Comparison of ENCODE assay signal across 10 cellular contexts in the genomic region with DNA sequence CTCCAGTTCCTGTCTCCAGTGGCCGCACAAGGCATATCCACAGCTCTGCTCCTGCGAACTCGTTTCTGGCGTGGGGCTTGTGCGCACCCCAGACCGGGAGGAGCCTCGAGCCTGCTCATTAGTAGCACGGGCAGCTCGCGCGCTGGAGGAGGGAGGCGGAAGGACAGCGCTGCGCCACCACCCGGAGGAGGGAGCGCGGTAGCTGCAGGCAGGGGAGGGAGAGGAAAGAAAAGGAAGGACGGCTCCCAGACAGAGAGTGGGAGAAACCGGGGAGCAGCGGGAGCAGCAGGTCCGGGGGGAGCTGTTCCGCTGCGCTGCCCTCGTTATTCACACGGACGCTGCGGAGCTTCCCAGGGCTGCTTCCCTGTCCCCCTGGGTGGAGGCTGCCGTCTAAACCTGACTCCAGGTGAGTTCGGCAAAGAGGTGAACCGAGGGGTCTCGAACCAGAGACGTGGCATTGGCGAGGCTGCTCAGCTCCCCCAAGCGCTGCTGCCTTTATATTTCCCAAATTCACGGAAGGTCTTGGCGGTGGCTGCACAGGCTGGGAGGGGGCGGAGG.
DNase-seq lines count a peak whose midpoint lies in the region; ATAC-seq and TF ChIP-seq lines count a peak whose summit lies in the region.
"Had no signal": no experiment of that assay in that cellular context is flagged by ENCODE, and none has a peak within 500 bp of the region (broad histone marks: within the 10 kb centered on the region; RNA-seq: fewer than 3 reads in every experiment).

No MANE protein-coding gene starts in this region.

- in situ Hi-C loops in transverse colon (cut with MboI; ENCODE audit: low pct_ligation_motif_present in 1 of 4, low pct_unique_long_range_greater_than_20kb in 1 of 4, low sequenced_read_pairs in 3 of 4) = no loop called here

- H3K4me1 ChIP-seq in iPS DF 6.9 (ENCODE audit: control insufficient read depth, insufficient read depth, low read length) (no peaks in the 10 kb centered on the region), skeletal muscle satellite cell (ENCODE audit: control insufficient read depth, insufficient read depth, low read length) (no peaks in the 10 kb centered on the region), transverse colon (no peaks in the 10 kb centered on the region)

- H3K9me3 Mint-ChIP-seq in CD4-positive, alpha-beta T cell = peaks cover 3% of the 10 kb centered on the region

- no peak for TF ChIP-seq POLR2A in transverse colon (IDR thresholded peaks at IDR 0.05)

- CTCF ChIA-PET in CD4-positive, alpha-beta T cell (lab: Charles Lee) = no interaction called here

- H3K4me3 ChIP-seq in iPS DF 6.9 (ENCODE audit: low read length) (peak overlapping the region; percentile 71; the same call in 1 of the 2 replicates), skeletal muscle satellite cell (ENCODE audit: low read length) (no peak overlapping the region), transverse colon (no peak overlapping the region)

- TF ChIP-seq CTCF in CD4-positive, alpha-beta T cell (IDR thresholded peaks at IDR 0.05) = no peak
- TF ChIP-seq CTCF in transverse colon (IDR thresholded peaks at IDR 0.05) = no peak

- H3K27me3 Mint-ChIP-seq in CD4-positive, alpha-beta T cell = peaks cover 10% of the 10 kb centered on the region

- no peaks in the 10 kb centered on the region for H3K36me3 Mint-ChIP-seq in CD4-positive, alpha-beta T cell (ENCODE audit: low read depth)
- H3K36me3 Mint-ChIP-seq: stimulated activated naive B cell treated with anti-CD40 and anti-IgM and Interleukin-4, amounts not matched to agents 10 μg/mL and 1 μg/mL and 100 μg/mL, for 72 hours had no signal

- no CpG with 5 or more reads among the region's 37 CpGs for WGBS in iPS DF 6.9 (ENCODE audit: insufficient coverage, insufficient read length)
- 2 to 20% methylated on average over 8 to 32 of the region's 37 CpGs for WGBS in transverse colon (ENCODE audit: low coverage in 1 of 2), 2 donors

- H3K4me1 Mint-ChIP-seq in CD4-positive, alpha-beta T cell (ENCODE audit: low read depth) = no peaks in the 10 kb centered on the region

- no peak overlapping the region for H3K27ac ChIP-seq in iPS DF 6.9 (ENCODE audit: low read length)
- H3K27ac ChIP-seq in CD4-positive, alpha-beta T cell (ENCODE audit: low read depth, low read length) = no peak overlapping the region
- no peak overlapping the region for H3K27ac ChIP-seq in transverse colon

- H3K4me3 Mint-ChIP-seq in CD4-positive, alpha-beta T cell = no peak overlapping the region
- H3K4me3 Mint-ChIP-seq: stimulated activated naive B cell treated with anti-CD40 and anti-IgM and Interleukin-4, amounts not matched to agents 10 μg/mL and 1 μg/mL and 100 μg/mL, for 72 hours had no signal

- H3K9me3 ChIP-seq in iPS DF 6.9 (ENCODE audit: control insufficient read depth, insufficient read depth, low read length) = no peaks in the 10 kb centered on the region
- H3K9me3 ChIP-seq in skeletal muscle satellite cell (replicated peaks; ENCODE audit: low read length) = no peaks in the 10 kb centered on the region
- H3K9me3 ChIP-seq in CD4-positive, alpha-beta T cell (ENCODE audit: control insufficient read depth, low read length) = no peaks in the 10 kb centered on the region
- no peaks in the 10 kb centered on the region for H3K9me3 ChIP-seq in transverse colon

- no peaks in the 10 kb centered on the region for H3K36me3 ChIP-seq in iPS DF 6.9 (ENCODE audit: control insufficient read depth, insufficient read depth, low read length)
- no peaks in the 10 kb centered on the region for H3K36me3 ChIP-seq in skeletal muscle satellite cell (ENCODE audit: insufficient read depth, low read length)
- no peaks in the 10 kb centered on the region for H3K36me3 ChIP-seq in transverse colon

- intact Hi-C loops in CD4-positive, alpha-beta T cell (cut with DNase I, micrococcal nuclease) = no loop called here
- intact Hi-C loops in transverse colon (cut with DNase I; ENCODE audit: low total_unique reads) (no loop called here), sciatic nerve (cut with DNase I) (no loop called here)

- DNase-seq in HT1080 (ENCODE audit: low read depth) (peak; percentile 31), SKM-1 (lab: John Stamatoyannopoulos, UW; ENCODE audit: unreplicated experiment) (peak; percentile 4), iPS DF 6.9 (ENCODE audit: low read depth, low spot score) (peak; percentile 25), transverse colon (no peak), sciatic nerve (ENCODE audit: low spot score) (no peak)
- DNase-seq in CD4-positive, alpha-beta T cell = no peak
- DNase-seq: activated T-cell treated with anti-CD3 and anti-CD28 coated beads for 4 hours; stimulated activated naive B cell treated with anti-CD40 and anti-IgM and Interleukin-4, amounts not matched to agents 10 μg/mL and 1 μg/mL and 100 μg/mL, for 72 hours had no signal

- no peak overlapping the region for H3K9ac ChIP-seq in skeletal muscle satellite cell (ENCODE audit: low read depth, low read length)

- peak overlapping the region; percentile 33 for H3K4me2 ChIP-seq in skeletal muscle satellite cell (ENCODE audit: low read length)

- ATAC-seq in CD4-positive, alpha-beta T cell (ENCODE audit: poor library complexity) = no peak
- ATAC-seq in sciatic nerve (no peak), GM19035 (IDR thresholded peaks at IDR 0.05; ENCODE audit: unreplicated experiment) (no peak)
- ATAC-seq: stimulated activated naive B cell treated with anti-CD40 and anti-IgM and Interleukin-4, amounts not matched to agents 10 μg/mL and 1 μg/mL and 100 μg/mL, for 72 hours had no signal

- no peaks in the 10 kb centered on the region for H3K27me3 ChIP-seq in iPS DF 6.9 (ENCODE audit: control insufficient read depth, insufficient read depth, low read length)
- no peaks in the 10 kb centered on the region for H3K27me3 ChIP-seq in skeletal muscle satellite cell (ENCODE audit: control insufficient read depth, insufficient read depth, low read length)
- H3K27me3 ChIP-seq in CD4-positive, alpha-beta T cell (ENCODE audit: control insufficient read depth, insufficient read depth, low read length) = no peaks in the 10 kb centered on the region
- H3K27me3 ChIP-seq in transverse colon = peaks cover 4% of the 10 kb centered on the region

- POLR2A ChIA-PET in CD4-positive, alpha-beta T cell (lab: Charles Lee) = no interaction called here

- no peak for TF ChIP-seq EP300 in transverse colon (IDR thresholded peaks at IDR 0.05; ENCODE audit: low read depth)

- H3K27ac Mint-ChIP-seq in CD4-positive, alpha-beta T cell = no peak overlapping the region
- H3K27ac Mint-ChIP-seq: stimulated activated naive B cell treated with anti-CD40 and anti-IgM and Interleukin-4, amounts not matched to agents 10 μg/mL and 1 μg/mL and 100 μg/mL, for 72 hours had no signal

Comparison
In these comparisons a context has a peak if more than half of its experiments do, and no peak if none do; other contexts are left out.
1. DNase-seq: peak in HT1080 (single experiment), SKM-1 (single experiment) and iPS DF 6.9 (single experiment); none in CD4-positive, alpha-beta T cell (0 of 10), transverse colon (single experiment) and sciatic nerve (single experiment).